Comparison of ENCODE assay signal across 15 cellular contexts in the genomic region with DNA sequence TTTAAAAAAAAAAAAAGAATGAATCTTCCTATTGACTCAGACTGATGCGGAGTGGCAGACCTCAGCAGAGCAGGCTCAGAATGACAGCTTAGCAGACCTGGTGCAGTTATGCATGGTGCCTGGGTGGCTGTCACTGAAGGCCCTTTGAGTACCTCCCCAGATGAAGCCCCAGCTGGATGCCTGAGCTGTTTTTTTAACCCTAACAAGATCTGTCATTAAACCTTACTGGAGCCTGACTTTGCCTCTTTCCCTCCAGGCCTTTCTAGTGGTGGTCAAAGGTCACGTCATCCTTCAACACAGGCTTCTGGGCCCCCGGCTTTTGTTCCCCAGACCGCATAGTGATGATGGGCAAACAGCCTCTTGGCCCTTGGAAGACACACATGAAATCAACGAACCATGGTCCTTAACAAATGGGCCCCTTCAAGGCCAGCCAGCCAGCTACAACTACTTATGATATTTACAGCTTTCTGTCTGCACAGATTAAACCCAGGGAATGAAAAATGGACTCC.
DNase-seq lines count a peak whose midpoint lies in the region; ATAC-seq and TF ChIP-seq lines count a peak whose summit lies in the region.
"Had no signal": no experiment of that assay in that cellular context is flagged by ENCODE, and none has a peak within 500 bp of the region (broad histone marks: within the 10 kb centered on the region; RNA-seq: fewer than 3 reads in every experiment).

No MANE protein-coding gene starts in this region.

- H3K4me1 ChIP-seq in cardiac muscle cell (ENCODE audit: low read depth) (peaks cover 21% of the 10 kb centered on the region), heart right ventricle (peaks cover 0 to 9% (median 0%) of the 10 kb centered on the region in 9 donors)
- H3K4me1 ChIP-seq: ascending aorta, gastrocnemius medialis, right atrium auricular region had no signal

- intact Hi-C loops in heart right ventricle (cut with DNase I), result no loop called here

- no peaks in the 10 kb centered on the region for H3K9me3 ChIP-seq in cardiac muscle cell (ENCODE audit: low read depth)
- H3K9me3 ChIP-seq in heart right ventricle, result peaks cover 0 to 22% (median 2%) of the 10 kb centered on the region in 11 donors
- H3K9me3 ChIP-seq: ascending aorta, gastrocnemius medialis had no signal

- H3K4me1 Mint-ChIP-seq in brain, result peaks cover 26% of the 10 kb centered on the region

- WGBS in heart right ventricle, 2 donors, result 66 to 78% methylated on average over 5 of the region's 5 CpGs

- H3K4me3 ChIP-seq in cardiac muscle cell (no peak overlapping the region), heart right ventricle (no peak overlapping the region)
- H3K4me3 ChIP-seq: ascending aorta, gastrocnemius medialis, right atrium auricular region had no signal

- peak overlapping the region in 3 of 5 experiments; percentile 3 to 55 (median 53) for H3K27ac Mint-ChIP-seq in brain
- H3K27ac Mint-ChIP-seq: IgD-negative memory B cell had no signal

- H3K36me3 ChIP-seq in cardiac muscle cell (no peaks in the 10 kb centered on the region), heart right ventricle (no peaks in the 10 kb centered on the region)
- H3K36me3 ChIP-seq: ascending aorta, gastrocnemius medialis, right atrium auricular region had no signal

- peak overlapping the region in 1 of 5 experiments; percentile 15 for H3K4me3 Mint-ChIP-seq in brain
- H3K4me3 Mint-ChIP-seq: IgD-negative memory B cell had no signal

- H3K36me3 Mint-ChIP-seq in brain, result no peaks in the 10 kb centered on the region
- H3K36me3 Mint-ChIP-seq: IgD-negative memory B cell had no signal

- H3K27ac ChIP-seq in cardiac muscle cell (peak overlapping the region; percentile 24), heart right ventricle (no peak overlapping the region)
- H3K27ac ChIP-seq: ascending aorta, gastrocnemius medialis, right atrium auricular region had no signal

- H3K9me3 Mint-ChIP-seq in brain, result peaks cover 10 to 20% (median 16%) of the 10 kb centered on the region in 5 experiments

- H3K27me3 ChIP-seq in cardiac muscle cell, result no peaks in the 10 kb centered on the region
- peaks cover 0 to 15% (median 0%) of the 10 kb centered on the region in 7 donors for H3K27me3 ChIP-seq in heart right ventricle
- H3K27me3 ChIP-seq: ascending aorta, right atrium auricular region had no signal

- in situ Hi-C loops in KBM-7 (cut with MboI; ENCODE audit: low pct_unique_long_range_greater_than_20kb, low sequenced_read_pairs), result no loop called here

- DNase-seq in cardiac muscle cell (ENCODE audit: low read depth in 1 of 2, low spot score in 1 of 2) (peak in 1 of 2 donors; percentile 69), heart right ventricle (no peak), NCI-H187 (lab: John Stamatoyannopoulos, UW) (peak; percentile 13 to 19), KBM-7 (no peak)
- no peak for DNase-seq in stimulated activated naive CD8-positive, alpha-beta T cell treated with anti-CD3 and anti-CD28 coated beads, Interleukin-15, Interleukin-2, amounts not matched to agents 100 U/mL and 50 U/mL, for 24 hours
- DNase-seq in stimulated activated naive CD4-positive, alpha-beta T cell (lab: John Stamatoyannopoulos, UW), result no peak
- DNase-seq: C1 segment of cervical spinal cord, gastrocnemius medialis, NCI-H2029 treated with DMSO at 0.1 percent for 48 hours, SW 1271 had no signal

- TF ChIP-seq CTCF in cardiac muscle cell (IDR thresholded peaks at IDR 0.05; ENCODE audit: low read depth, low read length) (no peak), heart right ventricle (IDR thresholded peaks at IDR 0.05) (no peak), brain (conservative IDR thresholded peaks at IDR 0.05) (no peak)

- no peak for ATAC-seq in heart right ventricle
- peak; percentile 59 for ATAC-seq in stimulated activated naive CD8-positive, alpha-beta T cell treated with anti-CD3 and anti-CD28 coated beads, Interleukin-15, Interleukin-2, amounts not matched to agents 100 U/mL and 50 U/mL, for 24 hours
- ATAC-seq in HG03342 (IDR thresholded peaks at IDR 0.05; ENCODE audit: unreplicated experiment), result no peak
- ATAC-seq: gastrocnemius medialis had no signal

- peaks cover 3% of the 10 kb centered on the region for H3K27me3 Mint-ChIP-seq in brain

Comparison
In these comparisons a context has a peak if more than half of its experiments do, and no peak if none do; other contexts are left out.
1. DNase-seq: peak in NCI-H187 (2 of 2); none in heart right ventricle (0 of 2), stimulated activated naive CD8-positive, alpha-beta T cell treated with anti-CD3 and anti-CD28 coated beads, Interleukin-15, Interleukin-2, amounts not matched to agents 100 U/mL and 50 U/mL, for 24 hours (single experiment), stimulated activated naive CD4-positive, alpha-beta T cell (0 of 6) and KBM-7 (single experiment).